In genomic region chr7:91731962-91732361, GRCh38 we compare ENCODE assay signal across 28 cellular contexts.
"Had no signal": no experiment of that assay in that cellular context is flagged by ENCODE, and none has a peak within 500 bp of the region (broad histone marks: within the 10 kb centered on the region; RNA-seq: fewer than 3 reads in every experiment).

No MANE protein-coding gene starts in this region.

- H3K4me3 Mint-ChIP-seq: stimulated activated effector memory CD8-positive, alpha-beta T cell treated with anti-CD3 and anti-CD28 coated beads, Interleukin-12 subunit alpha, Interleukin-12 subunit beta, amount 100 ng/mL, for 72 hours; stimulated activated memory B cell treated with anti-CD40 and anti-IgM and Interleukin-4, amounts not matched to agents 10 μg/mL and 1 μg/mL and 100 μg/mL, for 72 hours; stimulated activated naive B cell treated with anti-CD40 and anti-IgM and Interleukin-4, amounts not matched to agents 10 μg/mL and 1 μg/mL and 100 μg/mL, for 72 hours; stimulated activated naive CD8-positive, alpha-beta T cell treated with anti-CD3 and anti-CD28 coated beads, Interleukin-15, amount 100 ng/mL, for 72 hours; stimulated activated naive CD8-positive, alpha-beta T cell treated with anti-CD3 and anti-CD28 coated beads, Interleukin-15, Interleukin-2, amounts not matched to agents 100 ng/mL and 50 ng/mL, for 24 hours; type B pancreatic cell had no signal

- H3K27ac Mint-ChIP-seq: stimulated activated effector memory CD8-positive, alpha-beta T cell treated with anti-CD3 and anti-CD28 coated beads, Interleukin-12 subunit alpha, Interleukin-12 subunit beta, amount 100 ng/mL, for 72 hours; stimulated activated memory B cell treated with anti-CD40 and anti-IgM and Interleukin-4, amounts not matched to agents 10 μg/mL and 1 μg/mL and 100 μg/mL, for 72 hours; stimulated activated naive B cell treated with anti-CD40 and anti-IgM and Interleukin-4, amounts not matched to agents 10 μg/mL and 1 μg/mL and 100 μg/mL, for 72 hours; stimulated activated naive CD8-positive, alpha-beta T cell treated with anti-CD3 and anti-CD28 coated beads, Interleukin-15, amount 100 ng/mL, for 72 hours; stimulated activated naive CD8-positive, alpha-beta T cell treated with anti-CD3 and anti-CD28 coated beads, Interleukin-15, Interleukin-2, amounts not matched to agents 100 ng/mL and 50 ng/mL, for 24 hours; type B pancreatic cell had no signal

- ATAC-seq: stimulated activated effector memory CD8-positive, alpha-beta T cell treated with anti-CD3 and anti-CD28 coated beads, Interleukin-12 subunit alpha, Interleukin-12 subunit beta, amount 100 ng/mL, for 72 hours; stimulated activated memory B cell treated with anti-CD40 and anti-IgM and Interleukin-4, amounts not matched to agents 10 μg/mL and 1 μg/mL and 100 μg/mL, for 72 hours; stimulated activated naive B cell treated with anti-CD40 and anti-IgM and Interleukin-4, amounts not matched to agents 10 μg/mL and 1 μg/mL and 100 μg/mL, for 72 hours; stimulated activated naive CD8-positive, alpha-beta T cell treated with anti-CD3 and anti-CD28 coated beads, Interleukin-15, amount 100 ng/mL, for 72 hours; stimulated activated naive CD8-positive, alpha-beta T cell treated with anti-CD3 and anti-CD28 coated beads, Interleukin-15, Interleukin-2, amounts not matched to agents 100 U/mL and 50 U/mL, for 24 hours; upper lobe of right lung had no signal

- H3K27me3 Mint-ChIP-seq: stimulated activated memory B cell treated with anti-CD40 and anti-IgM and Interleukin-4, amounts not matched to agents 10 μg/mL and 1 μg/mL and 100 μg/mL, for 72 hours; stimulated activated naive B cell treated with anti-CD40 and anti-IgM and Interleukin-4, amounts not matched to agents 10 μg/mL and 1 μg/mL and 100 μg/mL, for 72 hours; stimulated activated naive CD8-positive, alpha-beta T cell treated with anti-CD3 and anti-CD28 coated beads, Interleukin-15, amount 100 ng/mL, for 72 hours; stimulated activated naive CD8-positive, alpha-beta T cell treated with anti-CD3 and anti-CD28 coated beads, Interleukin-15, Interleukin-2, amounts not matched to agents 100 ng/mL and 50 ng/mL, for 24 hours; type B pancreatic cell had no signal

- H3K4me3 ChIP-seq: stomach, suprapubic skin, testis, thoracic aorta, thyroid gland, tibial artery, tibial nerve, transverse colon, upper lobe of left lung, upper lobe of right lung, uterus, vagina had no signal

- H3K27me3 ChIP-seq: stomach, suprapubic skin, testis, thyroid gland, tibial artery, tibial nerve, transverse colon, upper lobe of left lung, upper lobe of right lung, uterus, vagina had no signal

- H3K36me3 ChIP-seq: stomach, suprapubic skin, thoracic aorta, thyroid gland, tibial artery, tibial nerve, transverse colon, upper lobe of left lung, upper lobe of right lung, uterus, vagina had no signal

- H3K36me3 Mint-ChIP-seq: stimulated activated effector memory CD8-positive, alpha-beta T cell treated with anti-CD3 and anti-CD28 coated beads, Interleukin-12 subunit alpha, Interleukin-12 subunit beta, amount 100 ng/mL, for 72 hours; stimulated activated memory B cell treated with anti-CD40 and anti-IgM and Interleukin-4, amounts not matched to agents 10 μg/mL and 1 μg/mL and 100 μg/mL, for 72 hours; stimulated activated naive B cell treated with anti-CD40 and anti-IgM and Interleukin-4, amounts not matched to agents 10 μg/mL and 1 μg/mL and 100 μg/mL, for 72 hours; type B pancreatic cell had no signal

- DNase-seq: stimulated activated CD4-positive, alpha-beta T cell treated with anti-CD3 and anti-CD28 coated beads, Interleukin-2, amount 100 ng/mL, for 48 hours; stimulated activated CD4-positive, alpha-beta T cell treated with anti-CD3 and anti-CD28 coated beads, Interleukin-4, amount 100 ng/mL, for 1 hour; stimulated activated CD4-positive, alpha-beta T cell treated with anti-CD3 and anti-CD28 coated beads, Interleukin-4, amount 100 ng/mL, for 24 hours; stimulated activated CD4-positive, alpha-beta T cell treated with anti-CD3 and anti-CD28 coated beads, Interleukin-4, amount 100 ng/mL, for 4 hours; stimulated activated CD8-positive, alpha-beta memory T cell treated with anti-CD3 and anti-CD28 coated beads, Interleukin-4, amount 100 ng/mL, for 48 hours; stimulated activated naive B cell treated with anti-CD40 and anti-IgM and Interleukin-4, amounts not matched to agents 10 μg/mL and 1 μg/mL and 100 μg/mL, for 72 hours; stimulated activated naive CD4-positive, alpha-beta T cell; stimulated activated naive CD4-positive, alpha-beta T cell treated with Interleukin-2 at 50 U/mL for 16 hours; stimulated activated naive CD8-positive, alpha-beta T cell treated with anti-CD3 and anti-CD28 coated beads, Interleukin-15, amount 100 ng/mL, for 72 hours; stimulated activated naive CD8-positive, alpha-beta T cell treated with anti-CD3 and anti-CD28 coated beads, Interleukin-15, Interleukin-2, amounts not matched to agents 100 U/mL and 50 U/mL, for 24 hours; stomach; substantia nigra; testis; thyroid gland; tibial artery; transverse colon; trophoblast cell; upper lobe of left lung; upper lobe of right lung; uterus had no signal

- H3K4me1 ChIP-seq: suprapubic skin, testis, thyroid gland, tibial artery, tibial nerve, transverse colon, upper lobe of left lung, upper lobe of right lung, uterus, vagina had no signal

- H3K4me1 Mint-ChIP-seq: stimulated activated effector memory CD8-positive, alpha-beta T cell treated with anti-CD3 and anti-CD28 coated beads, Interleukin-12 subunit alpha, Interleukin-12 subunit beta, amount 100 ng/mL, for 72 hours; stimulated activated memory B cell treated with anti-CD40 and anti-IgM and Interleukin-4, amounts not matched to agents 10 μg/mL and 1 μg/mL and 100 μg/mL, for 72 hours; stimulated activated naive B cell treated with anti-CD40 and anti-IgM and Interleukin-4, amounts not matched to agents 10 μg/mL and 1 μg/mL and 100 μg/mL, for 72 hours; stimulated activated naive CD8-positive, alpha-beta T cell treated with anti-CD3 and anti-CD28 coated beads, Interleukin-15, amount 100 ng/mL, for 72 hours had no signal

- H3K27ac ChIP-seq: stomach, suprapubic skin, testis, thoracic aorta, thyroid gland, tibial artery, tibial nerve, transverse colon, upper lobe of left lung, upper lobe of right lung, uterus, vagina had no signal

- H3K9me3 ChIP-seq: suprapubic skin, testis, thoracic aorta, thyroid gland, vagina had no signal
